In genomic region chr17:54944796-54945195, GRCh38 we compare ENCODE assay signal across 1 cellular context.
TF ChIP-seq lines count a peak whose summit lies in the region.

No MANE protein-coding gene starts in this region.

TF ChIP-seq in K562, 482 proteins besides CTCF, POLR2A, EP300 and RAD21 (continued from another document and continues in another):
- TF ChIP-seq RREB1 (CRISPR knock-in tag; IDR thresholded peaks at IDR 0.05) (no peak), CCAR2 (IDR thresholded peaks at IDR 0.05; ENCODE audit: low read depth, low read length) (no peak), CHCHD3 (CRISPR knock-in tag; IDR thresholded peaks at IDR 0.05) (no peak), IRF1 (CRISPR knock-in tag; IDR thresholded peaks at IDR 0.05; ENCODE audit: borderline replicate concordance) (no peak), HEY1 (CRISPR knock-in tag; IDR thresholded peaks at IDR 0.05; ENCODE audit: borderline replicate concordance) (no peak), ZNF175 (CRISPR knock-in tag; IDR thresholded peaks at IDR 0.05; ENCODE audit: low read depth) (no peak), ZNF431 (CRISPR knock-in tag; IDR thresholded peaks at IDR 0.05) (no peak), TARDBP (IDR thresholded peaks at IDR 0.05) (no peak), ZBTB17 (CRISPR knock-in tag; IDR thresholded peaks at IDR 0.05) (0 out of 2 replicates have a peak, but pooled peaks have one; percentile 30), ZNF707 (CRISPR knock-in tag; conservative IDR thresholded peaks at IDR 0.05) (no peak), KLF13 (tag; IDR thresholded peaks at IDR 0.05; ENCODE audit: borderline replicate concordance, low read depth) (no peak), ZNF699 (CRISPR knock-in tag; IDR thresholded peaks at IDR 0.05; ENCODE audit: insufficient replicate concordance) (no peak), THAP7 (CRISPR knock-in tag; IDR thresholded peaks at IDR 0.05) (no peak), ZBTB9 (CRISPR knock-in tag; IDR thresholded peaks at IDR 0.05) (no peak), RBM34 (IDR thresholded peaks at IDR 0.05; ENCODE audit: borderline replicate concordance, insufficient read depth, low read length) (no peak), MEF2A (IDR thresholded peaks at IDR 0.05; ENCODE audit: control insufficient read depth, low read depth, low read length) (no peak), TEAD4 (IDR thresholded peaks at IDR 0.05; ENCODE audit: low read length) (peak; percentile 30; the same call in 1 of the 2 replicates), TEAD4 (CRISPR knock-in tag; IDR thresholded peaks at IDR 0.05; ENCODE audit: borderline replicate concordance) (no peak), JUND (IDR thresholded peaks at IDR 0.05; ENCODE audit: borderline replicate concordance, low read depth, low read length) (no peak), JUND (tag; IDR thresholded peaks at IDR 0.05; ENCODE audit: borderline replicate concordance, low read depth, low read length) (0 out of 3 replicates have a peak, but pooled peaks have one; percentile 16), LEF1 (IDR thresholded peaks at IDR 0.05) (0 out of 2 replicates have a peak, but pooled peaks have one; percentile 32), RFX1 (IDR thresholded peaks at IDR 0.05) (no peak), MCM7 (IDR thresholded peaks at IDR 0.05) (no peak), ZNF586 (CRISPR knock-in tag; conservative IDR thresholded peaks at IDR 0.05) (no peak), PKNOX1 (IDR thresholded peaks at IDR 0.05) (peak; percentile 73), MAFG (tag; conservative IDR thresholded peaks at IDR 0.05) (no peak), TOE1 (IDR thresholded peaks at IDR 0.05; ENCODE audit: borderline replicate concordance) (no peak), TOE1 (CRISPR knock-in tag; IDR thresholded peaks at IDR 0.05; ENCODE audit: borderline replicate concordance, low read depth) (no peak), NFRKB (IDR thresholded peaks at IDR 0.05; ENCODE audit: low read depth) (no peak), MTA1 (IDR thresholded peaks at IDR 0.05; ENCODE audit: borderline replicate concordance) (no peak), TEAD1 (CRISPR knock-in tag; IDR thresholded peaks at IDR 0.05) (0 out of 4 replicates have a peak, but pooled peaks of 1 of the 2 experiments have one; percentile 25), KLF16 (IDR thresholded peaks at IDR 0.05) (0 out of 2 replicates have a peak, but pooled peaks have one; percentile 16), TRIM25 (IDR thresholded peaks at IDR 0.05; ENCODE audit: borderline replicate concordance) (no peak), E2F1 (CRISPR knock-in tag; IDR thresholded peaks at IDR 0.05) (no peak), HOMEZ (CRISPR knock-in tag; IDR thresholded peaks at IDR 0.05) (no peak), PBX2 (CRISPR knock-in tag; IDR thresholded peaks at IDR 0.05; ENCODE audit: low read depth) (no peak), PBX2 (tag; conservative IDR thresholded peaks at IDR 0.05; ENCODE audit: low read depth) (peak; percentile 48), RBFOX2 (IDR thresholded peaks at IDR 0.05; ENCODE audit: low read depth, low read length) (no peak), ZNF75A (CRISPR knock-in tag; IDR thresholded peaks at IDR 0.05) (no peak), RBM22 (IDR thresholded peaks at IDR 0.05; ENCODE audit: low read depth, low read length, poor library complexity, severe bottlenecking) (no peak), ELK1 (CRISPR knock-in tag; IDR thresholded peaks at IDR 0.05) (no peak), BCL6 (CRISPR knock-in tag; IDR thresholded peaks at IDR 0.05) (no peak), ZNF316 (IDR thresholded peaks at IDR 0.05) (peak; percentile 21; the same call in 1 of the 2 replicates), MEIS2 (IDR thresholded peaks at IDR 0.05; ENCODE audit: partially characterized antibody) (peak; percentile 29), TAF9B (IDR thresholded peaks at IDR 0.05; ENCODE audit: partially characterized antibody) (no peak), RUNX1 (IDR thresholded peaks at IDR 0.05; ENCODE audit: low read depth) (no peak), HNRNPUL1 (IDR thresholded peaks at IDR 0.05; ENCODE audit: low read length) (no peak), NFIX (CRISPR knock-in tag; IDR thresholded peaks at IDR 0.05; ENCODE audit: low read depth) (no peak), NEUROD1 (IDR thresholded peaks at IDR 0.05; ENCODE audit: borderline replicate concordance, low read depth, low read length, partially characterized antibody) (no peak), POLR2G (IDR thresholded peaks at IDR 0.05; ENCODE audit: low read depth, low read length) (no peak), ZNF583 (CRISPR knock-in tag; IDR thresholded peaks at IDR 0.05) (no peak), SIN3B (IDR thresholded peaks at IDR 0.05; ENCODE audit: low read depth) (no peak)
